In the genomic region with DNA sequence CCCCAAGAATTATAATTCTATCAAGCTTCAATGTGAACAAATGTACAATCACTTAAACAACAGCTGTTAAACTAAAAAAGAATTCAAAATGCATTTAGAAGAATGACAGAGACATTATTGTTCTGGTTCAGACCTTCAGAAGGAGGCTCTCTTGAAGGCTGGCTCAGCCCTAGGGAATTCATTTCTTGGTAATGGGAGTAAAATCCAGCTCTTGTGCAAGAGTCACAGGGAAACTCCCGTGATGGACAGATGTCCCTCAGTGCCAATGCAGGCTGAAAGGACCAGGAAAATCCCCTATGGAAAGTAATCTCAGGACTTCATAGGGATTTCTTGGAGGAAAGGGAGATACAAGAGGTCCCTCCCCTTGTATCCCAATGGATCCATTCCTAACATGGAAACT, we compare ENCODE assay signal across 22 cellular contexts.
"Had no signal": no experiment of that assay in that cellular context is flagged by ENCODE, and none has a peak within 500 bp of the region (broad histone marks: within the 10 kb centered on the region; RNA-seq: fewer than 3 reads in every experiment).

No MANE protein-coding gene starts in this region.

- H3K4me1 Mint-ChIP-seq: IgD-negative memory B cell had no signal

- H3K27ac Mint-ChIP-seq: IgD-negative memory B cell had no signal

- H3K4me3 ChIP-seq: K562 had no signal

- H3K9ac ChIP-seq: KMS-11 had no signal

- H3K4me3 Mint-ChIP-seq: IgD-negative memory B cell had no signal

- H3K4me2 ChIP-seq: KMS-11 had no signal

- H3K27ac ChIP-seq: KMS-11 had no signal

- H3K27me3 Mint-ChIP-seq: IgD-negative memory B cell had no signal

- ATAC-seq: K562, SK-N-SH treated with all-trans-retinoic acid at 6 μM for 48 hours had no signal

- DNase-seq: Kasumi-1, MV-4-11, NCI-H1048, NCI-H1105, NCI-H1417 treated with DMSO at 0.1 percent for 48 hours, NCI-H146, NCI-H1694 treated with DMSO at 0.1 percent for 48 hours, NCI-H1930, NCI-H2081, NCI-H2107, NCI-H2227 treated with DMSO at 0.1 percent for 48 hours, NCI-H510A, NCI-H524 treated with DMSO at 0.1 percent for 48 hours, NCI-H69, NCI-H774, RPMI8226, SHP77 had no signal

- FAIRE-seq: K562, RCC 7860 had no signal
